ENCODE assay signal across 8 cellular contexts in genomic region chr1:117967472-117967871, GRCh38. TPM values are rescaled to one million over a fixed set of nuclear protein-coding genes. Genes with fewer than 3 reads are reported as not detected.
DNase-seq lines count a peak whose midpoint lies in the region; ATAC-seq and TF ChIP-seq lines count a peak whose summit lies in the region.

No MANE protein-coding gene starts in this region.

- no peak overlapping the region for H4K5ac ChIP-seq in H9 (ENCODE audit: insufficient read length, low read depth, low read length)

- intact Hi-C loops in CD4-positive, alpha-beta T cell (cut with DNase I, micrococcal nuclease): no loop called here

- H4K91ac ChIP-seq in H9 (ENCODE audit: insufficient read length, low read depth, low read length): no peak overlapping the region

- H3K27me3 ChIP-seq in H9 (ENCODE audit: insufficient read depth, low read length) (no peaks in the 10 kb centered on the region), SJCRH30 (no peaks in the 10 kb centered on the region), hepatocyte (no peaks in the 10 kb centered on the region)
- no peaks in the 10 kb centered on the region for H3K27me3 ChIP-seq in CD4-positive, alpha-beta T cell (ENCODE audit: control insufficient read depth, insufficient read depth, low read length)
- no peaks in the 10 kb centered on the region for H3K27me3 ChIP-seq in effector memory CD4-positive, alpha-beta T cell (replicated peaks; ENCODE audit: control insufficient read depth, insufficient read depth, low read length, poor library complexity, severe bottlenecking)

- ATAC-seq in HG03097 (IDR thresholded peaks at IDR 0.05; ENCODE audit: low FRiP score, unreplicated experiment): no peak
- ATAC-seq in CD4-positive, alpha-beta T cell (ENCODE audit: poor library complexity): no peak

- peaks cover 5% of the 10 kb centered on the region for H3K36me3 ChIP-seq in SJCRH30
- no peaks in the 10 kb centered on the region for H3K36me3 ChIP-seq in hepatocyte (replicated peaks; ENCODE audit: insufficient read depth, low read depth)
- peaks cover 4% of the 10 kb centered on the region for H3K36me3 ChIP-seq in effector memory CD4-positive, alpha-beta T cell (ENCODE audit: control insufficient read depth, insufficient read depth, low read length)

- H3K36me3 Mint-ChIP-seq in H9 (ENCODE audit: insufficient read depth in 1 of 3, low read depth in 3 of 3): no peaks in the 10 kb centered on the region; a peak in 1 of 7 replicates
- no peaks in the 10 kb centered on the region for H3K36me3 Mint-ChIP-seq in CD4-positive, alpha-beta T cell (ENCODE audit: low read depth)

- H2BK20ac ChIP-seq in H9 (ENCODE audit: low read depth, low read length, poor library complexity, severe bottlenecking): no peak overlapping the region

- no peak overlapping the region for H2BK12ac ChIP-seq in H9 (ENCODE audit: insufficient read length, low read depth, low read length)

- H2BK15ac ChIP-seq in H9 (ENCODE audit: low read depth, low read length): no peak overlapping the region

- peaks cover 13 to 17% of the 10 kb centered on the region in 2 experiments for H3K4me1 Mint-ChIP-seq in H9
- no peaks in the 10 kb centered on the region for H3K4me1 Mint-ChIP-seq in CD4-positive, alpha-beta T cell (ENCODE audit: low read depth)

- no peak overlapping the region for H4K8ac ChIP-seq in H9 (replicated peaks; ENCODE audit: insufficient read length, low read depth, low read length)

- H2AFZ ChIP-seq in H9 (ENCODE audit: low read length) (no peak overlapping the region), hepatocyte (no peak overlapping the region)

- no peak overlapping the region for H3K27ac ChIP-seq in H9 (ENCODE audit: insufficient read length, low read depth, low read length)
- no peak overlapping the region; the same call in 1 of the 2 replicates for H3K27ac ChIP-seq in SJCRH30
- H3K27ac ChIP-seq in hepatocyte: peak overlapping the region; percentile 33
- H3K27ac ChIP-seq in CD4-positive, alpha-beta T cell (ENCODE audit: low read depth, low read length): no peak overlapping the region
- no peak overlapping the region for H3K27ac ChIP-seq in effector memory CD4-positive, alpha-beta T cell (ENCODE audit: insufficient read depth, low read length, poor library complexity, severe bottlenecking)

- peak; percentile 21 for DNase-seq in AG08396 (ENCODE audit: low spot score)
- no peak for DNase-seq in H9
- DNase-seq in SJCRH30: peak; percentile 7 to 60
- DNase-seq in hepatocyte (ENCODE audit: low spot score): peak; percentile 11
- DNase-seq in CD4-positive, alpha-beta T cell: no peak
- DNase-seq in effector memory CD4-positive, alpha-beta T cell: no peak
- DNase-seq in RPMI8226: no peak

- H4K20me1 ChIP-seq in H9 (ENCODE audit: control insufficient read depth, insufficient read depth, insufficient read length): no peaks in the 10 kb centered on the region
- no peaks in the 10 kb centered on the region for H4K20me1 ChIP-seq in hepatocyte (ENCODE audit: insufficient read depth, poor library complexity, severe bottlenecking)

- no peak overlapping the region for H3K4me2 ChIP-seq in H9 (ENCODE audit: insufficient read depth, insufficient read length, low read length)
- peak overlapping the region; percentile 2 for H3K4me2 ChIP-seq in hepatocyte

- H3K23ac ChIP-seq in H9 (ENCODE audit: insufficient read length, low read depth, low read length): no peak overlapping the region

- H3K79me2 ChIP-seq in H9 (ENCODE audit: insufficient read depth, low read length) (no peaks in the 10 kb centered on the region), hepatocyte (no peaks in the 10 kb centered on the region)

- H3K9me3 ChIP-seq in H9 (ENCODE audit: control insufficient read depth, low read depth, low read length) (no peaks in the 10 kb centered on the region), SJCRH30 (replicated peaks) (no peaks in the 10 kb centered on the region), hepatocyte (ENCODE audit: low read depth) (no peaks in the 10 kb centered on the region)
- no peaks in the 10 kb centered on the region for H3K9me3 ChIP-seq in CD4-positive, alpha-beta T cell (ENCODE audit: control insufficient read depth, low read length)
- no peaks in the 10 kb centered on the region for H3K9me3 ChIP-seq in effector memory CD4-positive, alpha-beta T cell (ENCODE audit: control insufficient read depth, low read length)

- H2BK120ac ChIP-seq in H9 (ENCODE audit: low read depth, low read length, poor library complexity, severe bottlenecking): no peak overlapping the region

- no peaks in the 10 kb centered on the region for H3K27me3 Mint-ChIP-seq in H9 (ENCODE audit: low read depth)
- peaks cover 6% of the 10 kb centered on the region for H3K27me3 Mint-ChIP-seq in CD4-positive, alpha-beta T cell

- no peak overlapping the region for H3K4me3 Mint-ChIP-seq in H9
- H3K4me3 Mint-ChIP-seq in CD4-positive, alpha-beta T cell: no peak overlapping the region

- H3K27ac Mint-ChIP-seq in H9: peak overlapping the region in 2 of 3 experiments; percentile 24 to 65; a peak in 5 of 7 replicates
- H3K27ac Mint-ChIP-seq in CD4-positive, alpha-beta T cell: no peak overlapping the region

- no CpG with 5 or more reads among the region's 4 CpGs for WGBS in H9 (ENCODE audit: extremely low coverage, insufficient read length, low lambda C conversion rate)
- WGBS in hepatocyte (ENCODE audit: low lambda C conversion rate, missing lambda C conversion rate): 64% methylated on average over 4 of the region's 4 CpGs

- H3K9ac ChIP-seq in H9 (ENCODE audit: extremely low read depth, insufficient read length, low read length): no peak overlapping the region

- CTCF ChIA-PET in CD4-positive, alpha-beta T cell (lab: Charles Lee): interaction anchor here (0.8 kb wide), 1 partner anchor 10 kb away, joined by 3 read pairs; no protein-coding TSS in a partner anchor

- no peaks in the 10 kb centered on the region for H3K79me1 ChIP-seq in H9 (ENCODE audit: insufficient read depth, low read depth, low read length, poor library complexity, severe bottlenecking)

- no peak overlapping the region for H2AK5ac ChIP-seq in H9 (ENCODE audit: insufficient read length, low read length)

- TF ChIP-seq CTCF in H9 (conservative IDR thresholded peaks at IDR 0.05) (peak; percentile 41; the same call in 2 of the 3 replicates), hepatocyte (IDR thresholded peaks at IDR 0.05; ENCODE audit: poor library complexity) (peak; percentile 23)
- no peak for TF ChIP-seq CTCF in CD4-positive, alpha-beta T cell (IDR thresholded peaks at IDR 0.05)

- H3K56ac ChIP-seq in H9 (ENCODE audit: insufficient read length, low read depth, low read length): no peak overlapping the region

- H3K23me2 ChIP-seq in H9 (ENCODE audit: insufficient read length, low read depth, low read length, poor library complexity, severe bottlenecking): peaks cover 3% of the 10 kb centered on the region

- no peak overlapping the region for H2BK5ac ChIP-seq in H9 (ENCODE audit: insufficient read length, low read length)

- no peak overlapping the region for H3K4ac ChIP-seq in H9 (ENCODE audit: low read depth, low read length)

- no peak overlapping the region for H3T11ph ChIP-seq in H9 (ENCODE audit: low read length)

- H3K9me3 Mint-ChIP-seq in H9: no peaks in the 10 kb centered on the region
- no peaks in the 10 kb centered on the region for H3K9me3 Mint-ChIP-seq in CD4-positive, alpha-beta T cell

- H3K14ac ChIP-seq in H9 (ENCODE audit: insufficient read depth, low read length): no peak overlapping the region

- H3K9me2 ChIP-seq in hepatocyte (replicated peaks; ENCODE audit: insufficient read depth): no peaks in the 10 kb centered on the region

- POLR2A ChIA-PET in CD4-positive, alpha-beta T cell (lab: Charles Lee): no interaction called here

- H3K18ac ChIP-seq in H9 (ENCODE audit: insufficient read length, low read depth, low read length): no peak overlapping the region

- H3K4me1 ChIP-seq in H9 (ENCODE audit: insufficient read depth, low read length): no peaks in the 10 kb centered on the region
- H3K4me1 ChIP-seq in SJCRH30: peaks cover 11% of the 10 kb centered on the region
- H3K4me1 ChIP-seq in hepatocyte (ENCODE audit: insufficient read depth): no peaks in the 10 kb centered on the region
- H3K4me1 ChIP-seq in effector memory CD4-positive, alpha-beta T cell (ENCODE audit: control insufficient read depth, insufficient read depth, low read length, poor library complexity, severe bottlenecking): no peaks in the 10 kb centered on the region

- H3K4me3 ChIP-seq in SJCRH30 (no peak overlapping the region), hepatocyte (no peak overlapping the region)
- no peak overlapping the region for H3K4me3 ChIP-seq in effector memory CD4-positive, alpha-beta T cell (ENCODE audit: insufficient read depth, low read depth, low read length, poor library complexity, severe bottlenecking)

RNA-seq across cellular contexts. Expression of gene WDR3, which starts 37.9 kb away (rescaled TPM):
- 61.4 and 66.7 TPM in 2 replicates for total RNA-seq in H9 (2021)
- total RNA-seq in SJCRH30 (2014; rRNA removed; shearing (Covaris generic)): 57.7 and 60.8 TPM in 2 replicates
- 24.3 and 30.9 TPM in 2 replicates for total RNA-seq in hepatocyte
- 18.6 and 20.7 TPM in 2 replicates for polyA plus RNA-seq in hepatocyte
- 1 to 10 TPM; 5.8 to 7.5 TPM for total RNA-seq in CD4-positive, alpha-beta T cell

RNA-seq across cellular contexts. Expression of gene GDAP2, which starts 38.1 kb away (rescaled TPM):
- total RNA-seq in H9 (2021) (24.4 and 27.6 TPM in 2 replicates), hepatocyte (33.3 and 40.9 TPM in 2 replicates)
- total RNA-seq in SJCRH30 (2014; rRNA removed; shearing (Covaris generic)): 33.6 and 34.6 TPM in 2 replicates
- polyA plus RNA-seq in hepatocyte: 11.3 and 17.3 TPM in 2 replicates
- total RNA-seq in CD4-positive, alpha-beta T cell: 10 to 100 TPM; 18.1 to 18.9 TPM

Comparison
In these comparisons a context has a peak if more than half of its experiments do, and no peak if none do; other contexts are left out.
1. DNase-seq: peak in AG08396 (single experiment), SJCRH30 (2 of 2) and hepatocyte (single experiment); none in H9 (single experiment), CD4-positive, alpha-beta T cell (0 of 10), effector memory CD4-positive, alpha-beta T cell (0 of 3) and RPMI8226 (single experiment).